Comparison of ENCODE assay signal across 8 cellular contexts in genomic region chr10:98425511-98426352, GRCh38. TPM values are rescaled to one million over a fixed set of nuclear protein-coding genes. Genes with fewer than 3 reads are reported as not detected.
A peak's percentile ranks its signal among the peaks of the same experiment; 100 is the strongest.
DNase-seq lines count a peak whose midpoint lies in the region; ATAC-seq and TF ChIP-seq lines count a peak whose summit lies in the region.

No MANE protein-coding gene starts in this region.

- no peak overlapping the region for H3K9ac ChIP-seq in H9 (ENCODE audit: extremely low read depth, insufficient read length, low read length)

- H2AFZ ChIP-seq in H9 (ENCODE audit: low read length) = no peak overlapping the region

- TF ChIP-seq CTCF in H9 (conservative IDR thresholded peaks at IDR 0.05) = peak; percentile 89
- peak in 4 of 5 experiments; percentile 20 to 70 (median 45) for TF ChIP-seq CTCF in gastrocnemius medialis (IDR thresholded peaks at IDR 0.05 in 4 of 5, conservative IDR thresholded peaks at IDR 0.05 in 1 of 5)

- H3K79me1 ChIP-seq in H9 (ENCODE audit: insufficient read depth, low read depth, low read length, poor library complexity, severe bottlenecking) = no peaks in the 10 kb centered on the region

- H4K91ac ChIP-seq in H9 (ENCODE audit: insufficient read length, low read depth, low read length) = no peak overlapping the region

- H3K27me3 ChIP-seq in H9 (ENCODE audit: insufficient read depth, low read length) = no peaks in the 10 kb centered on the region
- no peaks in the 10 kb centered on the region for H3K27me3 ChIP-seq in gastrocnemius medialis
- no peaks in the 10 kb centered on the region for H3K27me3 ChIP-seq in aorta (ENCODE audit: control insufficient read depth in 1 of 2, insufficient read depth in 2 of 2, low read length in 1 of 2)

- H2AK5ac ChIP-seq in H9 (ENCODE audit: insufficient read length, low read length) = no peak overlapping the region

- no peaks in the 10 kb centered on the region for H3K23me2 ChIP-seq in H9 (ENCODE audit: insufficient read length, low read depth, low read length, poor library complexity, severe bottlenecking)

- H3K9me3 Mint-ChIP-seq in H9 = peaks cover 2 to 5% of the 10 kb centered on the region in 2 experiments; a peak in 2 of 5 replicates

- H3K4me1 Mint-ChIP-seq in H9 = peaks cover 2% of the 10 kb centered on the region in 2 experiments; a peak in 2 of 4 replicates

- H3K14ac ChIP-seq in H9 (ENCODE audit: insufficient read depth, low read length) = no peak overlapping the region

- peaks cover 8 to 20% (median 16%) of the 10 kb centered on the region in 3 experiments for H3K36me3 Mint-ChIP-seq in H9 (ENCODE audit: insufficient read depth in 1 of 3, low read depth in 3 of 3)

- TF ChIP-seq POLR2A in gastrocnemius medialis (IDR thresholded peaks at IDR 0.05) = no peak

- H3K4ac ChIP-seq in H9 (ENCODE audit: low read depth, low read length) = no peak overlapping the region

- H3K4me1 ChIP-seq in H9 (ENCODE audit: insufficient read depth, low read length) (no peaks in the 10 kb centered on the region), gastrocnemius medialis (no peaks in the 10 kb centered on the region), aorta (ENCODE audit: control insufficient read depth in 1 of 2, insufficient read depth in 2 of 2, low read length in 2 of 2) (no peaks in the 10 kb centered on the region)

- H3K56ac ChIP-seq in H9 (ENCODE audit: insufficient read length, low read depth, low read length) = no peak overlapping the region

- no peak overlapping the region for H3K18ac ChIP-seq in H9 (ENCODE audit: insufficient read length, low read depth, low read length)

- in situ Hi-C loops in gastrocnemius medialis (cut with MboI; ENCODE audit: low sequenced_read_pairs in 4 of 4) = loop anchor here in 1 of 4 donors (25.0 kb wide), 1 partner anchor 163 kb away; the partner anchor contains the start of gene LOXL4

- no peaks in the 10 kb centered on the region for H3K79me2 ChIP-seq in H9 (ENCODE audit: insufficient read depth, low read length)

- peak; percentile 6 for DNase-seq in DMS153 (lab: John Stamatoyannopoulos, UW)
- no peak for DNase-seq in DMS153 treated with DMSO at 0.1 percent for 48 hours (lab: John Stamatoyannopoulos, UW; ENCODE audit: unreplicated experiment)
- DNase-seq in H9 = peak; percentile 83
- peak; percentile 7 for DNase-seq in NCI-H526 treated with DMSO at 0.1 percent for 48 hours (lab: John Stamatoyannopoulos, UW)
- DNase-seq in activated T-cell treated with anti-CD3 and anti-CD28 coated beads for 24 hours (ENCODE audit: low read depth) = peak; percentile 16
- peak; percentile 59 for DNase-seq in germinal center (ENCODE audit: low spot score)
- DNase-seq in gastrocnemius medialis = peak in 1 of 2 donors; percentile 19
- no peak for DNase-seq in aorta

- intact Hi-C loops in gastrocnemius medialis (cut with DNase I; ENCODE audit: low total_unique reads) (no loop called here), aorta (cut with DNase I) (no loop called here)

- H2BK20ac ChIP-seq in H9 (ENCODE audit: low read depth, low read length, poor library complexity, severe bottlenecking) = no peak overlapping the region

- H4K20me1 ChIP-seq in H9 (ENCODE audit: control insufficient read depth, insufficient read depth, insufficient read length) = no peaks in the 10 kb centered on the region

- H3K36me3 ChIP-seq in gastrocnemius medialis = peaks cover 0 to 23% of the 10 kb centered on the region in 2 donors
- H3K36me3 ChIP-seq in aorta (ENCODE audit: control insufficient read depth in 1 of 2, insufficient read depth in 2 of 2, low read length in 1 of 2) = peaks cover 0 to 9% of the 10 kb centered on the region in 2 donors

- no peak overlapping the region for H3K4me2 ChIP-seq in H9 (ENCODE audit: insufficient read depth, insufficient read length, low read length)

- ATAC-seq in gastrocnemius medialis (no peak), aorta (ENCODE audit: low FRiP score) (no peak)

- no peaks in the 10 kb centered on the region for H3K9me3 ChIP-seq in H9 (ENCODE audit: control insufficient read depth, low read depth, low read length)
- H3K9me3 ChIP-seq in gastrocnemius medialis = no peaks in the 10 kb centered on the region
- H3K9me3 ChIP-seq in aorta (ENCODE audit: control insufficient read depth, low read length) = no peaks in the 10 kb centered on the region

- H2BK15ac ChIP-seq in H9 (ENCODE audit: low read depth, low read length) = no peak overlapping the region

- H3K27me3 Mint-ChIP-seq in H9 (ENCODE audit: low read depth) = no peaks in the 10 kb centered on the region

- H2BK120ac ChIP-seq in H9 (ENCODE audit: low read depth, low read length, poor library complexity, severe bottlenecking) = no peak overlapping the region

- no peak overlapping the region for H3K4me3 Mint-ChIP-seq in H9

- H3T11ph ChIP-seq in H9 (ENCODE audit: low read length) = no peak overlapping the region

- no peak overlapping the region for H4K8ac ChIP-seq in H9 (replicated peaks; ENCODE audit: insufficient read length, low read depth, low read length)

- WGBS in H9 (ENCODE audit: extremely low coverage, insufficient read length, low lambda C conversion rate) = no CpG with 5 or more reads among the region's 21 CpGs
- 83 to 84% methylated on average over 21 of the region's 21 CpGs for WGBS in aorta, 2 donors

- no peak overlapping the region for H3K4me3 ChIP-seq in gastrocnemius medialis
- H3K4me3 ChIP-seq in aorta (ENCODE audit: low read length in 2 of 2) = no peak overlapping the region

- H2BK12ac ChIP-seq in H9 (ENCODE audit: insufficient read length, low read depth, low read length) = no peak overlapping the region

- no peak overlapping the region for H4K5ac ChIP-seq in H9 (ENCODE audit: insufficient read length, low read depth, low read length)

- no peak overlapping the region for H3K27ac Mint-ChIP-seq in H9

- no peak overlapping the region for H3K23ac ChIP-seq in H9 (ENCODE audit: insufficient read length, low read depth, low read length)

- no peak overlapping the region for H2BK5ac ChIP-seq in H9 (ENCODE audit: insufficient read length, low read length)

- H3K27ac ChIP-seq in H9 (ENCODE audit: insufficient read length, low read depth, low read length) (no peak overlapping the region), gastrocnemius medialis (no peak overlapping the region), aorta (ENCODE audit: low read depth in 1 of 2, low read length in 2 of 2) (no peak overlapping the region)

RNA-seq across cellular contexts. Expression of gene PYROXD2, which starts 10.8 kb away (rescaled TPM):
- 2.1 and 5.3 TPM in 2 replicates for total RNA-seq in H9 (2021)
- 1 to 10 TPM in 2 of 4 donors, under 1 TPM in 2; 0.22 to 7.8 (median 1.3) TPM for total RNA-seq in gastrocnemius medialis
- 10 to 100 TPM in 1 of 2 donors, 1 to 10 TPM in 1; 8.7 to 17.7 TPM for total RNA-seq in aorta
- polyA plus RNA-seq in aorta = 10 to 100 TPM in 1 of 2 donors, 1 to 10 TPM in 1; 1.8 to 21.9 TPM

RNA-seq across cellular contexts. Expression of gene HPS1, which starts 21.0 kb away (rescaled TPM):
- total RNA-seq in H9 (2021) (46.8 and 47.4 TPM in 2 replicates), gastrocnemius medialis (10 to 100 TPM; 10.6 to 26.0 (median 18.3) TPM), aorta (10 to 100 TPM; 52.2 to 75.4 TPM)
- 10 to 100 TPM; 40.8 to 52.7 TPM for polyA plus RNA-seq in aorta

Comparison
In these comparisons a context has a peak if more than half of its experiments do, and no peak if none do; other contexts are left out.
1. DNase-seq: peak in DMS153 (single experiment), H9 (single experiment), NCI-H526 treated with DMSO at 0.1 percent for 48 hours (single experiment), activated T-cell treated with anti-CD3 and anti-CD28 coated beads for 24 hours (single experiment) and germinal center (single experiment); none in DMS153 treated with DMSO at 0.1 percent for 48 hours (single experiment) and aorta (0 of 2).